1 cellular context compared by ENCODE assay signal in the genomic region with DNA sequence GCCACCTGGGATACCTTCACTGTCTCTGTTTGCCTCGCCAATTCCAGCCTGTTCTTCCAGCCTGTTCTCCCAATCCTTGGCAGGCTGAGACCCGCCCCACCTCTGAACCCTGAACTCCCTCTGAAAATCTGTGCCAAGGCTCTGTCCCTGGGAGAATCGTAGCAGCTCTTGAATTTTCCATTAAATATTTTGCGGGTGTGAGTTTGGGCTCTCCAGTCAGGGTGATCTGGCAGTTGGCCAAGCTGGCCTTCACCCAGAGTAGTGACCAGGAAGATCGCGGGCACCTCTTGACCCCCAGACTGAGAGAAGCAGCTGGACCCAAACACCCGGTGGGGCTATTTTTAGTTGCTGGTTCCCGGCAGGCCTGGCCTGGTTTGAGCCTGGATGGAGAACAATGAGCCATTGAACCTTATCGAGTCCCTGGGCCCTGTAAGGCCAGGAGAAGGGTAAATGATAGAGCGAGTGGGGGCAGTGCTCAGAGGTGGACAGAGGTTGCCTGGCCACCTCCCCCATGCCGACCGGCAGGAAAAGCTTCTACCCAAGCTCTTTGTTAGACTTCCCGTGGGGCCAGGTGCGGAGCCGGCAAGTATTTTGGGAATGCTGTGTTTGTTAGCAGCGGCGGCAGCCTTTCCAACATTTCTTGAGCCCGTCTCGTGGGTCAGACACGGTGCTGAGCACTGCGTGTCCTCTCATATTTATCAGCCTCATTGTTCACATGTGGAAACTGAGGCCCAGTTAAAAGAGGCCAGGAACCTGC.
TF ChIP-seq lines count a peak whose summit lies in the region.

No MANE protein-coding gene starts in this region.

TF ChIP-seq in HepG2, 621 proteins besides CTCF, POLR2A, EP300 and RAD21 (continued from another document and continues in another):
- TF ChIP-seq, protein P1, sequence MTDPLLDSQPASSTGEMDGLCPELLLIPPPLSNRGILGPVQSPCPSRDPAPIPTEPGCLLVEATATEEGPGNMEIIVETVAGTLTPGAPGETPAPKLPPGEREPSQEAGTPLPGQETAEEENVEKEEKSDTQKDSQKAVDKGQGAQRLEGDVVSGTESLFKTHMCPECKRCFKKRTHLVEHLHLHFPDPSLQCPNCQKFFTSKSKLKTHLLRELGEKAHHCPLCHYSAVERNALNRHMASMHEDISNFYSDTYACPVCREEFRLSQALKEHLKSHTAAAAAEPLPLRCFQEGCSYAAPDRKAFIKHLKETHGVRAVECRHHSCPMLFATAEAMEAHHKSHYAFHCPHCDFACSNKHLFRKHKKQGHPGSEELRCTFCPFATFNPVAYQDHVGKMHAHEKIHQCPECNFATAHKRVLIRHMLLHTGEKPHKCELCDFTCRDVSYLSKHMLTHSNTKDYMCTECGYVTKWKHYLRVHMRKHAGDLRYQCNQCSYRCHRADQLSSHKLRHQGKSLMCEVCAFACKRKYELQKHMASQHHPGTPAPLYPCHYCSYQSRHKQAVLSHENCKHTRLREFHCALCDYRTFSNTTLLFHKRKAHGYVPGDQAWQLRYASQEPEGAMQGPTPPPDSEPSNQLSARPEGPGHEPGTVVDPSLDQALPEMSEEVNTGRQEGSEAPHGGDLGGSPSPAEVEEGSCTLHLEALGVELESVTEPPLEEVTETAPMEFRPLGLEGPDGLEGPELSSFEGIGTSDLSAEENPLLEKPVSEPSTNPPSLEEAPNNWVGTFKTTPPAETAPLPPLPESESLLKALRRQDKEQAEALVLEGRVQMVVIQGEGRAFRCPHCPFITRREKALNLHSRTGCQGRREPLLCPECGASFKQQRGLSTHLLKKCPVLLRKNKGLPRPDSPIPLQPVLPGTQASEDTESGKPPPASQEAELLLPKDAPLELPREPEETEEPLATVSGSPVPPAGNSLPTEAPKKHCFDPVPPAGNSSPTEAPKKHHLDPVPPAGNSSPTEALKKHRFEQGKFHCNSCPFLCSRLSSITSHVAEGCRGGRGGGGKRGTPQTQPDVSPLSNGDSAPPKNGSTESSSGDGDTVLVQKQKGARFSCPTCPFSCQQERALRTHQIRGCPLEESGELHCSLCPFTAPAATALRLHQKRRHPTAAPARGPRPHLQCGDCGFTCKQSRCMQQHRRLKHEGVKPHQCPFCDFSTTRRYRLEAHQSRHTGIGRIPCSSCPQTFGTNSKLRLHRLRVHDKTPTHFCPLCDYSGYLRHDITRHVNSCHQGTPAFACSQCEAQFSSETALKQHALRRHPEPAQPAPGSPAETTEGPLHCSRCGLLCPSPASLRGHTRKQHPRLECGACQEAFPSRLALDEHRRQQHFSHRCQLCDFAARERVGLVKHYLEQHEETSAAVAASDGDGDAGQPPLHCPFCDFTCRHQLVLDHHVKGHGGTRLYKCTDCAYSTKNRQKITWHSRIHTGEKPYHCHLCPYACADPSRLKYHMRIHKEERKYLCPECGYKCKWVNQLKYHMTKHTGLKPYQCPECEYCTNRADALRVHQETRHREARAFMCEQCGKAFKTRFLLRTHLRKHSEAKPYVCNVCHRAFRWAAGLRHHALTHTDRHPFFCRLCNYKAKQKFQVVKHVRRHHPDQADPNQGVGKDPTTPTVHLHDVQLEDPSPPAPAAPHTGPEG (CRISPR knock-in tag; IDR thresholded peaks at IDR 0.05) = 0 out of 2 replicates have a peak, but pooled peaks have one; percentile 49
- TF ChIP-seq MEIS1 (CRISPR knock-in tag; IDR thresholded peaks at IDR 0.05; ENCODE audit: borderline replicate concordance) = peak; percentile 75; the same call in 1 of the 2 replicates
- TF ChIP-seq HMG20B (CRISPR knock-in tag; conservative IDR thresholded peaks at IDR 0.05) = peak; percentile 64
- TF ChIP-seq, protein P2, sequence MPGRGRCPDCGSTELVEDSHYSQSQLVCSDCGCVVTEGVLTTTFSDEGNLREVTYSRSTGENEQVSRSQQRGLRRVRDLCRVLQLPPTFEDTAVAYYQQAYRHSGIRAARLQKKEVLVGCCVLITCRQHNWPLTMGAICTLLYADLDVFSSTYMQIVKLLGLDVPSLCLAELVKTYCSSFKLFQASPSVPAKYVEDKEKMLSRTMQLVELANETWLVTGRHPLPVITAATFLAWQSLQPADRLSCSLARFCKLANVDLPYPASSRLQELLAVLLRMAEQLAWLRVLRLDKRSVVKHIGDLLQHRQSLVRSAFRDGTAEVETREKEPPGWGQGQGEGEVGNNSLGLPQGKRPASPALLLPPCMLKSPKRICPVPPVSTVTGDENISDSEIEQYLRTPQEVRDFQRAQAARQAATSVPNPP (CRISPR knock-in tag; IDR thresholded peaks at IDR 0.05) = 0 out of 2 replicates have a peak, but pooled peaks have one; percentile 44
- TF ChIP-seq, protein P3, sequence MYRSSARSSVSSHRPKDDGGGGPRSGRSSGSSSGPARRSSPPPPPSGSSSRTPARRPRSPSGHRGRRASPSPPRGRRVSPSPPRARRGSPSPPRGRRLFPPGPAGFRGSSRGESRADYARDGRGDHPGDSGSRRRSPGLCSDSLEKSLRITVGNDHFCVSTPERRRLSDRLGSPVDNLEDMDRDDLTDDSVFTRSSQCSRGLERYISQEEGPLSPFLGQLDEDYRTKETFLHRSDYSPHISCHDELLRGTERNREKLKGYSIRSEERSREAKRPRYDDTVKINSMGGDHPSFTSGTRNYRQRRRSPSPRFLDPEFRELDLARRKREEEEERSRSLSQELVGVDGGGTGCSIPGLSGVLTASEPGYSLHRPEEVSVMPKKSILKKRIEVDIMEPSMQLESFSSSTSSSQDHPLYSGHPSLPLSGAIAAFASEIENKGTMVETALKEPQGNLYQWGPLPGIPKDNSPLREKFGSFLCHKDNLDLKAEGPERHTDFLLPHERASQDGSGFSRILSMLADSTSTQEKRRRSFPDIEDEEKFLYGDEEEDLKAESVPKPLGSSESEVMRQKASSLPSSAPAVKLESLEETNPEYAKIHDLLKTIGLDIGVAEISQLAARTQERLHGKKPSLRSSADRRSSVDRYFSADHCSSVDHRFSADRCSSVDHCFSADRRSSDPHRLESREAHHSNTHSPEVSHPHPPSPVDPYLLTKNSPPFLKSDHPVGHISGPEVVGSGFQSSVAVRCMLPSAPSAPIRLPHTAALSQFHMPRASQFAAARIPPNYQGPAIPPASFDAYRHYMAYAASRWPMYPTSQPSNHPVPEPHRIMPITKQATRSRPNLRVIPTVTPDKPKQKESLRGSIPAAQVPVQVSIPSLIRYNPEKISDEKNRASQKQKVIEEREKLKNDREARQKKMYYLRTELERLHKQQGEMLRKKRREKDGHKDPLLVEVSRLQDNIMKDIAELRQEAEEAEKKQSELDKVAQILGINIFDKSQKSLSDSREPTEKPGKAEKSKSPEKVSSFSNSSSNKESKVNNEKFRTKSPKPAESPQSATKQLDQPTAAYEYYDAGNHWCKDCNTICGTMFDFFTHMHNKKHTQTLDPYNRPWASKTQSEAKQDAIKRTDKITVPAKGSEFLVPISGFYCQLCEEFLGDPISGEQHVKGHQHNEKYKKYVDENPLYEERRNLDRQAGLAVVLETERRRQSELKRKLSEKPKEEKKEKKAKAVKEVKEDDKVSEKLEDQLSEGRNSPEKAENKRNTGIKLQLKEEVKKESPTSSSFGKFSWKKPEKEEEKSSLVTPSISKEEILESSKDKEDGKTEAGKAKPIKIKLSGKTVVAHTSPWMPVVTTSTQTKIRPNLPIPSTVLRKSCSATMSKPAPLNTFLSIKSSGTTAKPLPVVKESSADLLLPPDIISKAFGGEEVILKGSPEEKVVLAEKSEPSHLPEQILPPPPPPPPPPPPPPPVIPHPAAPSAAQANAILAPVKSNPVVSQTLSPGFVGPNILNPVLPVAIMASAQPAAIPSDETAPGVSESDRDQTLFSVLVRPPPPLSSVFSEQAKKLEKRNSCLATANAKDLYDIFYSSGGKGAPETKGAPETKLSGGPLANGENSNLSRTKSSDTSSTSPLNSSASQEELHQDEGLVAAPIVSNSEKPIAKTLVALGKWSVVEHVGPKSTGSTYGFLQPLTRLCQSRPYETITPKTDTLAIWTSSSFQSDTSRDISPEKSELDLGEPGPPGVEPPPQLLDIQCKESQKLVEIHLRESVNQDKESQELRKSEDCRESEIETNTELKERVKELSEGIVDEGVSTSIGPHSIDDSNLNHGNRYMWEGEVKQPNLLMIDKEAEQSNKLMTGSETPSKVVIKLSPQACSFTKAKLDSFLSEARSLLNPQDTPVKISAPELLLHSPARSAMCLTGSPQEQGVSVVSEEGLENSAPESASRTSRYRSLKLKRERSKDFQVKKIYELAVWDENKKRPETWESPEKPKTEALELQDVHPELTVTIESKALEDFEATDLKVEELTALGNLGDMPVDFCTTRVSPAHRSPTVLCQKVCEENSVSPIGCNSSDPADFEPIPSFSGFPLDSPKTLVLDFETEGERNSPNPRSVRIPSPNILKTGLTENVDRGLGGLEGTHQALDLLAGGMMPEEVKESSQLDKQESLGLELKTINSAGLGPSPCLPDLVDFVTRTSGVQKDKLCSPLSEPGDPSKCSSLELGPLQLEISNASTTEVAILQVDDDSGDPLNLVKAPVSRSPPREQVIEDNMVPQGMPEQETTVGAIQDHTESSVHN (CRISPR knock-in tag; IDR thresholded peaks at IDR 0.05) = 0 out of 2 replicates have a peak, but pooled peaks have one; percentile 49
- peak; percentile 91 for TF ChIP-seq ZNF605 (CRISPR knock-in tag; IDR thresholded peaks at IDR 0.05)
- no peak for TF ChIP-seq ZNF143 (CRISPR knock-in tag; IDR thresholded peaks at IDR 0.05)
- TF ChIP-seq ADNP (CRISPR knock-in tag; IDR thresholded peaks at IDR 0.05) = no peak
- peak; percentile 87; the same call in 1 of the 2 replicates for TF ChIP-seq MIER3 (CRISPR knock-in tag; IDR thresholded peaks at IDR 0.05; ENCODE audit: borderline replicate concordance)
- peak; percentile 40; the same call in 1 of the 2 replicates for TF ChIP-seq KDM5B (CRISPR knock-in tag; IDR thresholded peaks at IDR 0.05; ENCODE audit: borderline replicate concordance)
- TF ChIP-seq, protein P4, sequence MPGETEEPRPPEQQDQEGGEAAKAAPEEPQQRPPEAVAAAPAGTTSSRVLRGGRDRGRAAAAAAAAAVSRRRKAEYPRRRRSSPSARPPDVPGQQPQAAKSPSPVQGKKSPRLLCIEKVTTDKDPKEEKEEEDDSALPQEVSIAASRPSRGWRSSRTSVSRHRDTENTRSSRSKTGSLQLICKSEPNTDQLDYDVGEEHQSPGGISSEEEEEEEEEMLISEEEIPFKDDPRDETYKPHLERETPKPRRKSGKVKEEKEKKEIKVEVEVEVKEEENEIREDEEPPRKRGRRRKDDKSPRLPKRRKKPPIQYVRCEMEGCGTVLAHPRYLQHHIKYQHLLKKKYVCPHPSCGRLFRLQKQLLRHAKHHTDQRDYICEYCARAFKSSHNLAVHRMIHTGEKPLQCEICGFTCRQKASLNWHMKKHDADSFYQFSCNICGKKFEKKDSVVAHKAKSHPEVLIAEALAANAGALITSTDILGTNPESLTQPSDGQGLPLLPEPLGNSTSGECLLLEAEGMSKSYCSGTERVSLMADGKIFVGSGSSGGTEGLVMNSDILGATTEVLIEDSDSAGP (CRISPR knock-in tag; IDR thresholded peaks at IDR 0.05; ENCODE audit: borderline replicate concordance) = peak; percentile 58; the same call in 1 of the 2 replicates
- TF ChIP-seq, protein P5, sequence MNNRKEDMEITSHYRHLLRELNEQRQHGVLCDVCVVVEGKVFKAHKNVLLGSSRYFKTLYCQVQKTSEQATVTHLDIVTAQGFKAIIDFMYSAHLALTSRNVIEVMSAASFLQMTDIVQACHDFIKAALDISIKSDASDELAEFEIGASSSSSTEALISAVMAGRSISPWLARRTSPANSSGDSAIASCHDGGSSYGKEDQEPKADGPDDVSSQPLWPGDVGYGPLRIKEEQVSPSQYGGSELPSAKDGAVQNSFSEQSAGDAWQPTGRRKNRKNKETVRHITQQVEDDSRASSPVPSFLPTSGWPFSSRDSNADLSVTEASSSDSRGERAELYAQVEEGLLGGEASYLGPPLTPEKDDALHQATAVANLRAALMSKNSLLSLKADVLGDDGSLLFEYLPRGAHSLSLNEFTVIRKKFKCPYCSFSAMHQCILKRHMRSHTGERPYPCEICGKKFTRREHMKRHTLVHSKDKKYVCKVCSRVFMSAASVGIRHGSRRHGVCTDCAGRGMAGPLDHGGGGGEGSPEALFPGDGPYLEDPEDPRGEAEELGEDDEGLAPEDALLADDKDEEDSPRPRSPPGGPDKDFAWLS (CRISPR knock-in tag; IDR thresholded peaks at IDR 0.05; ENCODE audit: borderline replicate concordance) = 0 out of 2 replicates have a peak, but pooled peaks have one; percentile 60
- no peak for TF ChIP-seq FOXM1 (CRISPR knock-in tag; IDR thresholded peaks at IDR 0.05)
- TF ChIP-seq ARNT2 (CRISPR knock-in tag; IDR thresholded peaks at IDR 0.05; ENCODE audit: low read depth) = no peak; the same call in 1 of the 2 replicates
- no peak for TF ChIP-seq NFKB2 (CRISPR knock-in tag; IDR thresholded peaks at IDR 0.05; ENCODE audit: borderline replicate concordance)
- peak; percentile 73 for TF ChIP-seq ZFY (CRISPR knock-in tag; IDR thresholded peaks at IDR 0.05)
- no peak for TF ChIP-seq ZFP90 (CRISPR knock-in tag; IDR thresholded peaks at IDR 0.05; ENCODE audit: borderline replicate concordance)
- TF ChIP-seq, protein P6, sequence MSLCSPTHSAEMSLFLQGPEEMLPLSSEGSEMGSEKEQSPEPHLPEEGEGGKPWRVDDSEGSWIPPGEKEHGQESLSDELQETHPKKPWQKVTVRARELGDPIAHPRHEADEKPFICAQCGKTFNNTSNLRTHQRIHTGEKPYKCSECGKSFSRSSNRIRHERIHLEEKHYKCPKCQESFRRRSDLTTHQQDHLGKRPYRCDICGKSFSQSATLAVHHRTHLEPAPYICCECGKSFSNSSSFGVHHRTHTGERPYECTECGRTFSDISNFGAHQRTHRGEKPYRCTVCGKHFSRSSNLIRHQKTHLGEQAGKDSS (CRISPR knock-in tag; IDR thresholded peaks at IDR 0.05; ENCODE audit: borderline replicate concordance, low read depth) = 0 out of 2 replicates have a peak, but pooled peaks have one; percentile 70
- no peak for TF ChIP-seq ZNF780A (CRISPR knock-in tag; IDR thresholded peaks at IDR 0.05)
- TF ChIP-seq ZNF761 (CRISPR knock-in tag; conservative IDR thresholded peaks at IDR 0.05) = peak; percentile 83
- no peak for TF ChIP-seq SSRP1 (CRISPR knock-in tag; IDR thresholded peaks at IDR 0.05)
- TF ChIP-seq ZNF703 (CRISPR knock-in tag; IDR thresholded peaks at IDR 0.05; ENCODE audit: borderline replicate concordance) = 0 out of 2 replicates have a peak, but pooled peaks have one; percentile 28
- TF ChIP-seq MTF2 (CRISPR knock-in tag; IDR thresholded peaks at IDR 0.05; ENCODE audit: borderline replicate concordance) = no peak
- peak; percentile 77; the same call in 1 of the 2 replicates for TF ChIP-seq ARNTL (CRISPR knock-in tag; IDR thresholded peaks at IDR 0.05)
- TF ChIP-seq, protein P7, sequence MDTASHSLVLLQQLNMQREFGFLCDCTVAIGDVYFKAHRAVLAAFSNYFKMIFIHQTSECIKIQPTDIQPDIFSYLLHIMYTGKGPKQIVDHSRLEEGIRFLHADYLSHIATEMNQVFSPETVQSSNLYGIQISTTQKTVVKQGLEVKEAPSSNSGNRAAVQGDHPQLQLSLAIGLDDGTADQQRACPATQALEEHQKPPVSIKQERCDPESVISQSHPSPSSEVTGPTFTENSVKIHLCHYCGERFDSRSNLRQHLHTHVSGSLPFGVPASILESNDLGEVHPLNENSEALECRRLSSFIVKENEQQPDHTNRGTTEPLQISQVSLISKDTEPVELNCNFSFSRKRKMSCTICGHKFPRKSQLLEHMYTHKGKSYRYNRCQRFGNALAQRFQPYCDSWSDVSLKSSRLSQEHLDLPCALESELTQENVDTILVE (CRISPR knock-in tag; IDR thresholded peaks at IDR 0.05) = 0 out of 2 replicates have a peak, but pooled peaks have one; percentile 24
- TF ChIP-seq ZNF788 (CRISPR knock-in tag; IDR thresholded peaks at IDR 0.05; ENCODE audit: borderline replicate concordance) = peak; percentile 53; the same call in 1 of the 2 replicates
- TF ChIP-seq EEA1 (CRISPR knock-in tag; IDR thresholded peaks at IDR 0.05; ENCODE audit: borderline replicate concordance) = no peak
- peak; percentile 70; the same call in 1 of the 2 replicates for TF ChIP-seq NCOR1 (IDR thresholded peaks at IDR 0.05; ENCODE audit: borderline replicate concordance, low read length)
- peak; percentile 71; the same call in 1 of the 2 replicates for TF ChIP-seq DPF2 (CRISPR knock-in tag; IDR thresholded peaks at IDR 0.05; ENCODE audit: borderline replicate concordance, low read depth)
- no peak for TF ChIP-seq ZNF30 (CRISPR knock-in tag; IDR thresholded peaks at IDR 0.05)
- peak; percentile 94 for TF ChIP-seq ZNF335 (CRISPR knock-in tag; IDR thresholded peaks at IDR 0.05)
